In the genomic region with DNA sequence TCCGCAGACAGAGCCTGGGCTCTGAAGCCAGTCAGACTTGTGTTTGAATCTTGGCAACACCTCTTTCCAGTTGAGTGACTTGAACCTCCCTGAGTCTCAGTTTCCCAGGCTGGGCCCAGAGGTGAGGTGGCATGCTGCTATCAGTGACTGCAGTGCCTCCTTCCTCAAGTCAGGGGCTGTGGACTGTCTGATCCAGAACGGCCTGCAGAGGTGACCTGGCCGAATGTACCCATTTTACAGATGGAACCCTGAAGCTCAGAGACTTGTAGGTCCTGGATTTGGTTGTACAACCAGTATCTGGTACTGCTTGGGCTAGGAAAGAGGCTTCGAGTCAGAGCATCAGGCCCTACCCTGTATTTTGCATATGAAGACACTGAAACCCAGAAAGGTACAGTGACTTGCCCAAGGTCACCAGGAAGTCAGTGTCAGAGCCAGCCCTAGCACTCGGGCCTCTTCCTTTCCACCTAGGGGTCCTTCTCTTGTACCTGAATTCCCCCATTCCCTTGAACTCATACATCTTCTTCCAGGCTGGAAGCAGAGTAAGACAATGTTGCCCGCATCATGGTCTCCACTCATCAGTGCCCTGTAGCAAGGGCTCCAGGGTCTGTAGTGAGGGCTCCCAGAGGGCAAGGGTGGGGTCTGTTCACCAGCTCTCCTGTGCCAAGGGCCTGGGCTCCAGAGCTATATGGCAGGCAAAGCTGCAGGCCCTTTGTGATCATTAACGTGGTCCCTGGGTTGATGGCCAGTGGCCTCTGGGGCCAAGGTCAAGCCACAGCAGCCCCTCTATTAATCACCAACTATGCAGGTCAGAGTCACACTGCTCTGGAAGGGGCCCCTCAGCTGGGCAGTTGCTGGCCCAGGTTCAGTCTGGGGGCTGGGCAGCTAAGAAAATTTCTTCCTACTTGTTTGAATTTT, we compare ENCODE assay signal across 1 cellular context.
TF ChIP-seq lines count a peak whose summit lies in the region.

No MANE protein-coding gene starts in this region.

TF ChIP-seq in HepG2, 621 proteins besides CTCF, POLR2A, EP300 and RAD21 (continued from another document and continues in another):
- TF ChIP-seq, protein P1, sequence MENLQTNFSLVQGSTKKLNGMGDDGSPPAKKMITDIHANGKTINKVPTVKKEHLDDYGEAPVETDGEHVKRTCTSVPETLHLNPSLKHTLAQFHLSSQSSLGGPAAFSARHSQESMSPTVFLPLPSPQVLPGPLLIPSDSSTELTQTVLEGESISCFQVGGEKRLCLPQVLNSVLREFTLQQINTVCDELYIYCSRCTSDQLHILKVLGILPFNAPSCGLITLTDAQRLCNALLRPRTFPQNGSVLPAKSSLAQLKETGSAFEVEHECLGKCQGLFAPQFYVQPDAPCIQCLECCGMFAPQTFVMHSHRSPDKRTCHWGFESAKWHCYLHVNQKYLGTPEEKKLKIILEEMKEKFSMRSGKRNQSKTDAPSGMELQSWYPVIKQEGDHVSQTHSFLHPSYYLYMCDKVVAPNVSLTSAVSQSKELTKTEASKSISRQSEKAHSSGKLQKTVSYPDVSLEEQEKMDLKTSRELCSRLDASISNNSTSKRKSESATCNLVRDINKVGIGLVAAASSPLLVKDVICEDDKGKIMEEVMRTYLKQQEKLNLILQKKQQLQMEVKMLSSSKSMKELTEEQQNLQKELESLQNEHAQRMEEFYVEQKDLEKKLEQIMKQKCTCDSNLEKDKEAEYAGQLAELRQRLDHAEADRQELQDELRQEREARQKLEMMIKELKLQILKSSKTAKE (CRISPR knock-in tag; IDR thresholded peaks at IDR 0.05; ENCODE audit: borderline replicate concordance) = peak; percentile 76; the same call in 1 of the 2 replicates
- peak; percentile 67 for TF ChIP-seq ZFY (CRISPR knock-in tag; IDR thresholded peaks at IDR 0.05)
- TF ChIP-seq BCL6 (CRISPR knock-in tag; IDR thresholded peaks at IDR 0.05) = peak; percentile 90
- no peak for TF ChIP-seq SIN3A (IDR thresholded peaks at IDR 0.05; ENCODE audit: borderline replicate concordance, low read depth, low read length)
- no peak for TF ChIP-seq AGO1 (IDR thresholded peaks at IDR 0.05; ENCODE audit: low read depth, low read length, poor library complexity, severe bottlenecking)
- no peak for TF ChIP-seq TSC22D2 (CRISPR knock-in tag; IDR thresholded peaks at IDR 0.05; ENCODE audit: borderline replicate concordance)
- TF ChIP-seq JUN (CRISPR knock-in tag; IDR thresholded peaks at IDR 0.05) = 0 out of 2 replicates have a peak, but pooled peaks have one; percentile 24
- TF ChIP-seq IKZF1 (IDR thresholded peaks at IDR 0.05) = no peak
- TF ChIP-seq, protein P2, sequence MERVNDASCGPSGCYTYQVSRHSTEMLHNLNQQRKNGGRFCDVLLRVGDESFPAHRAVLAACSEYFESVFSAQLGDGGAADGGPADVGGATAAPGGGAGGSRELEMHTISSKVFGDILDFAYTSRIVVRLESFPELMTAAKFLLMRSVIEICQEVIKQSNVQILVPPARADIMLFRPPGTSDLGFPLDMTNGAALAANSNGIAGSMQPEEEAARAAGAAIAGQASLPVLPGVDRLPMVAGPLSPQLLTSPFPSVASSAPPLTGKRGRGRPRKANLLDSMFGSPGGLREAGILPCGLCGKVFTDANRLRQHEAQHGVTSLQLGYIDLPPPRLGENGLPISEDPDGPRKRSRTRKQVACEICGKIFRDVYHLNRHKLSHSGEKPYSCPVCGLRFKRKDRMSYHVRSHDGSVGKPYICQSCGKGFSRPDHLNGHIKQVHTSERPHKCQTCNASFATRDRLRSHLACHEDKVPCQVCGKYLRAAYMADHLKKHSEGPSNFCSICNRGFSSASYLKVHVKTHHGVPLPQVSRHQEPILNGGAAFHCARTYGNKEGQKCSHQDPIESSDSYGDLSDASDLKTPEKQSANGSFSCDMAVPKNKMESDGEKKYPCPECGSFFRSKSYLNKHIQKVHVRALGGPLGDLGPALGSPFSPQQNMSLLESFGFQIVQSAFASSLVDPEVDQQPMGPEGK (CRISPR knock-in tag; IDR thresholded peaks at IDR 0.05) = peak; percentile 94
- TF ChIP-seq PRPF4 (IDR thresholded peaks at IDR 0.05; ENCODE audit: low read depth, low read length, poor library complexity, severe bottlenecking) = no peak
- TF ChIP-seq, protein P3, sequence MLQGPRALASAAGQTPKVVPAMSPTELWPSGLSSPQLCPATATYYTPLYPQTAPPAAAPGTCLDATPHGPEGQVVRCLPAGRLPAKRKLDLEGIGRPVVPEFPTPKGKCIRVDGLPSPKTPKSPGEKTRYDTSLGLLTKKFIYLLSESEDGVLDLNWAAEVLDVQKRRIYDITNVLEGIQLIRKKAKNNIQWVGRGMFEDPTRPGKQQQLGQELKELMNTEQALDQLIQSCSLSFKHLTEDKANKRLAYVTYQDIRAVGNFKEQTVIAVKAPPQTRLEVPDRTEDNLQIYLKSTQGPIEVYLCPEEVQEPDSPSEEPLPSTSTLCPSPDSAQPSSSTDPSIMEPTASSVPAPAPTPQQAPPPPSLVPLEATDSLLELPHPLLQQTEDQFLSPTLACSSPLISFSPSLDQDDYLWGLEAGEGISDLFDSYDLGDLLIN (CRISPR knock-in tag; IDR thresholded peaks at IDR 0.05; ENCODE audit: borderline replicate concordance) = 0 out of 2 replicates have a peak, but pooled peaks have one; percentile 29
- TF ChIP-seq ZSCAN25 (CRISPR knock-in tag; IDR thresholded peaks at IDR 0.05) = peak; percentile 36; the same call in 1 of the 2 replicates
- TF ChIP-seq MTA1 (CRISPR knock-in tag; IDR thresholded peaks at IDR 0.05; ENCODE audit: borderline replicate concordance) = peak; percentile 93
- TF ChIP-seq, protein P4, sequence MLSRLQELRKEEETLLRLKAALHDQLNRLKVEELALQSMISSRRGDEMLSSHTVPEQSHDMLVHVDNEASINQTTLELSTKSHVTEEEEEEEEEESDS (CRISPR knock-in tag; IDR thresholded peaks at IDR 0.05; ENCODE audit: borderline replicate concordance) = 0 out of 2 replicates have a peak, but pooled peaks have one; percentile 34
- peak; percentile 93 for TF ChIP-seq FOSL2 (CRISPR knock-in tag; IDR thresholded peaks at IDR 0.05)
- TF ChIP-seq, protein P5, sequence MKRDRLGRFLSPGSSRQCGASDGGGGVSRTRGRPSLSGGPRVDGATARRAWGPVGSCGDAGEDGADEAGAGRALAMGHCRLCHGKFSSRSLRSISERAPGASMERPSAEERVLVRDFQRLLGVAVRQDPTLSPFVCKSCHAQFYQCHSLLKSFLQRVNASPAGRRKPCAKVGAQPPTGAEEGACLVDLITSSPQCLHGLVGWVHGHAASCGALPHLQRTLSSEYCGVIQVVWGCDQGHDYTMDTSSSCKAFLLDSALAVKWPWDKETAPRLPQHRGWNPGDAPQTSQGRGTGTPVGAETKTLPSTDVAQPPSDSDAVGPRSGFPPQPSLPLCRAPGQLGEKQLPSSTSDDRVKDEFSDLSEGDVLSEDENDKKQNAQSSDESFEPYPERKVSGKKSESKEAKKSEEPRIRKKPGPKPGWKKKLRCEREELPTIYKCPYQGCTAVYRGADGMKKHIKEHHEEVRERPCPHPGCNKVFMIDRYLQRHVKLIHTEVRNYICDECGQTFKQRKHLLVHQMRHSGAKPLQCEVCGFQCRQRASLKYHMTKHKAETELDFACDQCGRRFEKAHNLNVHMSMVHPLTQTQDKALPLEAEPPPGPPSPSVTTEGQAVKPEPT (CRISPR knock-in tag; IDR thresholded peaks at IDR 0.05; ENCODE audit: low read depth) = no peak
- TF ChIP-seq, protein P6, sequence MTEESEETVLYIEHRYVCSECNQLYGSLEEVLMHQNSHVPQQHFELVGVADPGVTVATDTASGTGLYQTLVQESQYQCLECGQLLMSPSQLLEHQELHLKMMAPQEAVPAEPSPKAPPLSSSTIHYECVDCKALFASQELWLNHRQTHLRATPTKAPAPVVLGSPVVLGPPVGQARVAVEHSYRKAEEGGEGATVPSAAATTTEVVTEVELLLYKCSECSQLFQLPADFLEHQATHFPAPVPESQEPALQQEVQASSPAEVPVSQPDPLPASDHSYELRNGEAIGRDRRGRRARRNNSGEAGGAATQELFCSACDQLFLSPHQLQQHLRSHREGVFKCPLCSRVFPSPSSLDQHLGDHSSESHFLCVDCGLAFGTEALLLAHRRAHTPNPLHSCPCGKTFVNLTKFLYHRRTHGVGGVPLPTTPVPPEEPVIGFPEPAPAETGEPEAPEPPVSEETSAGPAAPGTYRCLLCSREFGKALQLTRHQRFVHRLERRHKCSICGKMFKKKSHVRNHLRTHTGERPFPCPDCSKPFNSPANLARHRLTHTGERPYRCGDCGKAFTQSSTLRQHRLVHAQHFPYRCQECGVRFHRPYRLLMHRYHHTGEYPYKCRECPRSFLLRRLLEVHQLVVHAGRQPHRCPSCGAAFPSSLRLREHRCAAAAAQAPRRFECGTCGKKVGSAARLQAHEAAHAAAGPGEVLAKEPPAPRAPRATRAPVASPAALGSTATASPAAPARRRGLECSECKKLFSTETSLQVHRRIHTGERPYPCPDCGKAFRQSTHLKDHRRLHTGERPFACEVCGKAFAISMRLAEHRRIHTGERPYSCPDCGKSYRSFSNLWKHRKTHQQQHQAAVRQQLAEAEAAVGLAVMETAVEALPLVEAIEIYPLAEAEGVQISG (CRISPR knock-in tag; IDR thresholded peaks at IDR 0.05) = peak; percentile 69
- TF ChIP-seq RELA (CRISPR knock-in tag; IDR thresholded peaks at IDR 0.05) = no peak
- TF ChIP-seq, protein P7, sequence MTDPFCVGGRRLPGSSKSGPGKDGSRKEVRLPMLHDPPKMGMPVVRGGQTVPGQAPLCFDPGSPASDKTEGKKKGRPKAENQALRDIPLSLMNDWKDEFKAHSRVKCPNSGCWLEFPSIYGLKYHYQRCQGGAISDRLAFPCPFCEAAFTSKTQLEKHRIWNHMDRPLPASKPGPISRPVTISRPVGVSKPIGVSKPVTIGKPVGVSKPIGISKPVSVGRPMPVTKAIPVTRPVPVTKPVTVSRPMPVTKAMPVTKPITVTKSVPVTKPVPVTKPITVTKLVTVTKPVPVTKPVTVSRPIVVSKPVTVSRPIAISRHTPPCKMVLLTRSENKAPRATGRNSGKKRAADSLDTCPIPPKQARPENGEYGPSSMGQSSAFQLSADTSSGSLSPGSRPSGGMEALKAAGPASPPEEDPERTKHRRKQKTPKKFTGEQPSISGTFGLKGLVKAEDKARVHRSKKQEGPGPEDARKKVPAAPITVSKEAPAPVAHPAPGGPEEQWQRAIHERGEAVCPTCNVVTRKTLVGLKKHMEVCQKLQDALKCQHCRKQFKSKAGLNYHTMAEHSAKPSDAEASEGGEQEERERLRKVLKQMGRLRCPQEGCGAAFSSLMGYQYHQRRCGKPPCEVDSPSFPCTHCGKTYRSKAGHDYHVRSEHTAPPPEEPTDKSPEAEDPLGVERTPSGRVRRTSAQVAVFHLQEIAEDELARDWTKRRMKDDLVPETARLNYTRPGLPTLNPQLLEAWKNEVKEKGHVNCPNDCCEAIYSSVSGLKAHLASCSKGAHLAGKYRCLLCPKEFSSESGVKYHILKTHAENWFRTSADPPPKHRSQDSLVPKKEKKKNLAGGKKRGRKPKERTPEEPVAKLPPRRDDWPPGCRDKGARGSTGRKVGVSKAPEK (CRISPR knock-in tag; IDR thresholded peaks at IDR 0.05; ENCODE audit: borderline replicate concordance) = no peak
- peak; percentile 98 for TF ChIP-seq NR2F6 (IDR thresholded peaks at IDR 0.05)
- TF ChIP-seq NR2F6 (CRISPR knock-in tag; IDR thresholded peaks at IDR 0.05) = peak; percentile 98
- TF ChIP-seq KDM3A (CRISPR knock-in tag; IDR thresholded peaks at IDR 0.05; ENCODE audit: low read depth) = peak; percentile 85; the same call in 1 of the 2 replicates
- TF ChIP-seq ZNF501 (CRISPR knock-in tag; IDR thresholded peaks at IDR 0.05) = peak; percentile 93
- TF ChIP-seq ADNP (CRISPR knock-in tag; IDR thresholded peaks at IDR 0.05) = peak; percentile 72; the same call in 1 of the 2 replicates
- TF ChIP-seq ZNF34 (CRISPR knock-in tag; IDR thresholded peaks at IDR 0.05; ENCODE audit: borderline replicate concordance) = 0 out of 2 replicates have a peak, but pooled peaks have one; percentile 37
- TF ChIP-seq, protein P8, sequence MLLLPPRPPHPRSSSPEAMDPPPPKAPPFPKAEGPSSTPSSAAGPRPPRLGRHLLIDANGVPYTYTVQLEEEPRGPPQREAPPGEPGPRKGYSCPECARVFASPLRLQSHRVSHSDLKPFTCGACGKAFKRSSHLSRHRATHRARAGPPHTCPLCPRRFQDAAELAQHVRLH (CRISPR knock-in tag; IDR thresholded peaks at IDR 0.05; ENCODE audit: borderline replicate concordance, low read depth) = peak; percentile 46; the same call in 1 of the 2 replicates
- TF ChIP-seq TBX2 (CRISPR knock-in tag; IDR thresholded peaks at IDR 0.05; ENCODE audit: borderline replicate concordance) = peak; percentile 89
- peak; percentile 91 for TF ChIP-seq HDAC2 (CRISPR knock-in tag; IDR thresholded peaks at IDR 0.05)
- TF ChIP-seq SRF (IDR thresholded peaks at IDR 0.05; ENCODE audit: low read depth, low read length) = peak; percentile 8; the same call in 1 of the 2 replicates
- no peak for TF ChIP-seq SPEN (CRISPR knock-in tag; IDR thresholded peaks at IDR 0.05; ENCODE audit: low read depth)
- TF ChIP-seq HOXD1 (CRISPR knock-in tag; IDR thresholded peaks at IDR 0.05) = 0 out of 2 replicates have a peak, but pooled peaks have one; percentile 43
- TF ChIP-seq RXRA (CRISPR knock-in tag; IDR thresholded peaks at IDR 0.05) = peak; percentile 99
- TF ChIP-seq GATAD2A (CRISPR knock-in tag; IDR thresholded peaks at IDR 0.05) = peak; percentile 95
- TF ChIP-seq MIER3 (CRISPR knock-in tag; IDR thresholded peaks at IDR 0.05; ENCODE audit: borderline replicate concordance) = peak; percentile 27; the same call in 1 of the 2 replicates
- TF ChIP-seq SRSF1 (optimal IDR thresholded peaks at IDR 0.05; ENCODE audit: low read depth, low read length) = no peak
- peak; percentile 91 for TF ChIP-seq ESRRA (CRISPR knock-in tag; IDR thresholded peaks at IDR 0.05; ENCODE audit: low read depth)
- TF ChIP-seq ZNF605 (CRISPR knock-in tag; IDR thresholded peaks at IDR 0.05) = peak; percentile 62; the same call in 1 of the 2 replicates
- TF ChIP-seq ETV5 (CRISPR knock-in tag; IDR thresholded peaks at IDR 0.05; ENCODE audit: borderline replicate concordance) = peak; percentile 61; the same call in 1 of the 2 replicates
- TF ChIP-seq ZNF383 (CRISPR knock-in tag; IDR thresholded peaks at IDR 0.05; ENCODE audit: borderline replicate concordance) = no peak
- TF ChIP-seq RARG (CRISPR knock-in tag; IDR thresholded peaks at IDR 0.05; ENCODE audit: low read depth) = no peak
- TF ChIP-seq SMYD3 (CRISPR knock-in tag; IDR thresholded peaks at IDR 0.05) = peak; percentile 56; the same call in 1 of the 2 replicates
